Comparison of ENCODE assay signal across 21 cellular contexts in the genomic region with DNA sequence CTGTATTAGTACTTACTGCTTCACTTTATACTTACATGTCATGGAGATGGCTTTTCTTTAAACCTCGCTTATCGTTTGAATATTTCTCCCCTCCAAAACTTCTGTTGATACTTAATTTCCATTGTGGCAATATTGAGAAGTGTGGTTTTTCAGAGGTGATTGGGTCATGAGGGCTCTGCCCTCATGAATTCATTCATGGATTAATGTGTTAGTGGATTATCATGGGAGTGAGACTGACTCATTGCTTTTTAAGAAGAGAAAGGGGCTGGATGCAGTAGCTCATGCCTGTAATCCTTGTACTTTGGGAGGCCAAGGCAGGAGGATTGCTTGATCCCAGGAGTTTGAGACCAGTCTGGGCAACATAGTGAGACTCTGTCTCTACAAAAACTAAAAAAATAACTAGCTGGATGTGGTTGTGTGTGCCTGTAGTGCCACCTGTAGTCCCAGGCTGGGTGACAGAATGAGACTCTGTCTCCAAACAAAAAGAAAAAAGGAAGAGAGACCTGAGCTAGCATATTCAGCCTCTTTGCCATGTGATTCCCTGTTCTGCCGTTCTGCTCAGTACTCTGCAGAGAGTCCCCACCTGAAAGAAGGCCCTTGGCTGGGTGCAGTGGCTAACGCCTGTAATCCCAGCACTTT. TPM values are rescaled to one million over a fixed set of nuclear protein-coding genes. Genes with fewer than 3 reads are reported as not detected.
DNase-seq lines count a peak whose midpoint lies in the region; FAIRE-seq and TF ChIP-seq lines count a peak whose summit lies in the region.
"Had no signal": no experiment of that assay in that cellular context is flagged by ENCODE, and none has a peak within 500 bp of the region (broad histone marks: within the 10 kb centered on the region; RNA-seq: fewer than 3 reads in every experiment).

No MANE protein-coding gene starts in this region.

- H3K9ac ChIP-seq in MM.1S (ENCODE audit: low read length) (no peak overlapping the region), H1 (replicated peaks in 1 of 4; ENCODE audit: extremely low read depth in 1 of 4, low read depth in 3 of 4, low read length in 3 of 4) (no peak overlapping the region)

- H3K27me3 Mint-ChIP-seq in activated naive CD4-positive, alpha-beta T cell treated with anti-CD3 and anti-CD28 coated beads, Interleukin-2, amount 50 U/mL, for 24 hours: no peaks in the 10 kb centered on the region
- no peaks in the 10 kb centered on the region for H3K27me3 Mint-ChIP-seq in activated naive CD4-positive, alpha-beta T cell treated with anti-CD3 and anti-CD28 coated beads for 36 hours (ENCODE audit: low read depth)
- no peaks in the 10 kb centered on the region for H3K27me3 Mint-ChIP-seq in stimulated activated naive CD8-positive, alpha-beta T cell treated with anti-CD3 and anti-CD28 coated beads, Interleukin-15, Interleukin-2, amounts not matched to agents 100 ng/mL and 50 ng/mL, for 24 hours

- H3K56ac ChIP-seq in H1 (replicated peaks; ENCODE audit: insufficient read length, low read depth, low read length): no peak overlapping the region

- WGBS in H1 (ENCODE audit: extremely low coverage in 1 of 2, insufficient coverage in 1 of 2, insufficient read length in 1 of 2, insufficient replicate concordance in 2 of 2, low coverage in 1 of 2, low lambda C conversion rate in 2 of 2, missing lambda C conversion rate in 1 of 2), 2 experiments: 83% methylated on average over 4 of the region's 4 CpGs; no CpG with 5 or more reads in 1 of the 2 experiments

- 0 out of 2 replicates have a peak, but pooled peaks cover 8% of the 10 kb centered on the region for H3K4me1 ChIP-seq in MM.1S (ENCODE audit: low read length)
- H3K4me1 ChIP-seq in H1 (replicated peaks in 1 of 4; ENCODE audit: control insufficient read depth in 3 of 4, insufficient read depth in 4 of 4, low read length in 3 of 4): no peaks in the 10 kb centered on the region
- H3K4me1 ChIP-seq: adrenal gland had no signal

- no peaks in the 10 kb centered on the region for H3K36me3 ChIP-seq in MM.1S (replicated peaks; ENCODE audit: insufficient read depth, low read length)
- H3K36me3 ChIP-seq in H1 (ENCODE audit: control insufficient read depth in 2 of 4, insufficient read depth in 4 of 4, low read length in 3 of 4): no peaks in the 10 kb centered on the region
- H3K36me3 ChIP-seq: adrenal gland, neutrophil had no signal

- H3K9me3 Mint-ChIP-seq in activated naive CD4-positive, alpha-beta T cell treated with anti-CD3 and anti-CD28 coated beads, Interleukin-2, amount 50 U/mL, for 24 hours: peaks cover 7% of the 10 kb centered on the region
- H3K9me3 Mint-ChIP-seq in activated naive CD4-positive, alpha-beta T cell treated with anti-CD3 and anti-CD28 coated beads for 36 hours: peaks cover 7% of the 10 kb centered on the region
- peaks cover 6% of the 10 kb centered on the region for H3K9me3 Mint-ChIP-seq in stimulated activated naive CD8-positive, alpha-beta T cell treated with anti-CD3 and anti-CD28 coated beads, Interleukin-15, Interleukin-2, amounts not matched to agents 100 ng/mL and 50 ng/mL, for 24 hours

- no peaks in the 10 kb centered on the region for H3F3A ChIP-seq in MM.1S (ENCODE audit: insufficient read depth, low read length)

- H2BK15ac ChIP-seq in H1 (ENCODE audit: low read length): no peak overlapping the region

- H3K36me3 Mint-ChIP-seq in activated naive CD4-positive, alpha-beta T cell treated with anti-CD3 and anti-CD28 coated beads, Interleukin-2, amount 50 U/mL, for 24 hours: peaks cover 7% of the 10 kb centered on the region
- no peaks in the 10 kb centered on the region for H3K36me3 Mint-ChIP-seq in activated naive CD4-positive, alpha-beta T cell treated with anti-CD3 and anti-CD28 coated beads for 36 hours (ENCODE audit: low read depth)
- H3K36me3 Mint-ChIP-seq in stimulated activated naive CD8-positive, alpha-beta T cell treated with anti-CD3 and anti-CD28 coated beads, Interleukin-15, Interleukin-2, amounts not matched to agents 100 ng/mL and 50 ng/mL, for 24 hours (ENCODE audit: low read depth): peaks cover 12% of the 10 kb centered on the region

- H3K4me2 ChIP-seq in MM.1S (ENCODE audit: low read depth, low read length) (no peak overlapping the region), H1 (ENCODE audit: insufficient read depth in 1 of 2, low read depth in 2 of 2, low read length in 2 of 2) (no peak overlapping the region)

- no peak overlapping the region for H2BK20ac ChIP-seq in H1 (ENCODE audit: low read length)

- peaks cover 38% of the 10 kb centered on the region for H3K4me1 Mint-ChIP-seq in activated naive CD4-positive, alpha-beta T cell treated with anti-CD3 and anti-CD28 coated beads, Interleukin-2, amount 50 U/mL, for 24 hours
- H3K4me1 Mint-ChIP-seq in activated naive CD4-positive, alpha-beta T cell treated with anti-CD3 and anti-CD28 coated beads for 36 hours (ENCODE audit: low read depth): peaks cover 29% of the 10 kb centered on the region
- peaks cover 33% of the 10 kb centered on the region for H3K4me1 Mint-ChIP-seq in stimulated activated naive CD8-positive, alpha-beta T cell treated with anti-CD3 and anti-CD28 coated beads, Interleukin-15, Interleukin-2, amounts not matched to agents 100 ng/mL and 50 ng/mL, for 24 hours (ENCODE audit: low read depth)

- peak; percentile 47 to 55 for TF ChIP-seq RAD21 in H1 (IDR thresholded peaks at IDR 0.05 in 1 of 2, conservative IDR thresholded peaks at IDR 0.05 in 1 of 2; ENCODE audit: low read depth in 2 of 2, low read length in 2 of 2)

- no peak for DNase-seq in activated naive CD4-positive, alpha-beta T cell treated with anti-CD3 and anti-CD28 coated beads for 36 hours
- DNase-seq in MM.1S (no peak), H1 (ENCODE audit: low read depth in 1 of 2, low spot score in 2 of 2) (no peak), NCI-H2171 (lab: John Stamatoyannopoulos, UW) (no peak), DMS 273 (lab: John Stamatoyannopoulos, UW; ENCODE audit: unreplicated experiment) (no peak), G401 (ENCODE audit: low spot score) (no peak)
- DNase-seq: activated CD4-positive, alpha-beta T cell treated with anti-CD3 and anti-CD28 coated beads, Interleukin-2, amount 50 U/mL, for 48 hours; adrenal gland; dermis blood vessel endothelial cell; midbrain; NCI-H1417 treated with DMSO at 0.1 percent for 48 hours; SW 1271; trophoblast cell had no signal

- CTCF ChIA-PET in activated naive CD4-positive, alpha-beta T cell treated with anti-CD3 and anti-CD28 coated beads for 36 hours (lab: Charles Lee): no interaction called here
- CTCF ChIA-PET in H1 (lab: Charles Lee; ENCODE audit: partially characterized antibody): interaction anchor here (0.7 to 1.6 kb wide), 5 partner anchors 10 to 210 kb away, joined by 3 to 4 read pairs (median 3); no protein-coding TSS in a partner anchor

- H3K79me2 ChIP-seq in MM.1S (ENCODE audit: low read length) (peaks cover 64% of the 10 kb centered on the region), H1 (ENCODE audit: control insufficient read depth in 1 of 2, insufficient read depth in 2 of 2, low read length in 2 of 2) (no peaks in the 10 kb centered on the region; a peak in 1 of 4 replicates)

- H3K23me2 ChIP-seq in H1 (ENCODE audit: low read depth, low read length): no peaks in the 10 kb centered on the region

- no peaks in the 10 kb centered on the region for H3K79me1 ChIP-seq in H1 (ENCODE audit: low read depth, low read length)

- H3K23ac ChIP-seq in H1 (ENCODE audit: insufficient read length): no peak overlapping the region

- H4K8ac ChIP-seq in H1 (ENCODE audit: extremely low read depth, insufficient read depth, low read length): no peak overlapping the region

- TF ChIP-seq CTCF in MM.1S (IDR thresholded peaks at IDR 0.05; ENCODE audit: low read length) (peak; percentile 24; the same call in 1 of the 2 replicates), H1 (IDR thresholded peaks at IDR 0.05; ENCODE audit: control extremely low read depth in 1 of 3, insufficient read depth in 1 of 3, low read depth in 1 of 3, low read length in 3 of 3) (peak in 1 of 3 experiments; percentile 20; a peak in 1 of 4 replicates)

- no peak overlapping the region for H3K14ac ChIP-seq in H1 (ENCODE audit: insufficient read length)

- H3K4me3 Mint-ChIP-seq in activated naive CD4-positive, alpha-beta T cell treated with anti-CD3 and anti-CD28 coated beads, Interleukin-2, amount 50 U/mL, for 24 hours: no peak overlapping the region
- no peak overlapping the region for H3K4me3 Mint-ChIP-seq in activated naive CD4-positive, alpha-beta T cell treated with anti-CD3 and anti-CD28 coated beads for 36 hours
- H3K4me3 Mint-ChIP-seq in stimulated activated naive CD8-positive, alpha-beta T cell treated with anti-CD3 and anti-CD28 coated beads, Interleukin-15, Interleukin-2, amounts not matched to agents 100 ng/mL and 50 ng/mL, for 24 hours: no peak overlapping the region
- H3K4me3 Mint-ChIP-seq: activated T-helper 1 cell treated with anti-CD3 and anti-CD28 coated beads, Interleukin-12 subunit alpha, Interleukin-12 subunit beta, Interleukin-2, Interleukin-4 antibody, amounts not matched to agents 30 ng/mL and 10 ng/mL and 1 ng/mL, durations not matched to agents 14 hours and 24 hours and 36 hours had no signal

- intact Hi-C loops in activated naive CD4-positive, alpha-beta T cell treated with anti-CD3 and anti-CD28 coated beads for 36 hours (cut with micrococcal nuclease): no loop called here

- no peak overlapping the region for H3K18ac ChIP-seq in H1 (ENCODE audit: extremely low read depth, low read length)

- H3K9me3 ChIP-seq in MM.1S (replicated peaks; ENCODE audit: insufficient read depth, low read length) (no peaks in the 10 kb centered on the region), H1 (ENCODE audit: insufficient read depth in 2 of 2, low read depth in 1 of 2, low read length in 1 of 2) (peaks cover 3 to 4% of the 10 kb centered on the region in 2 experiments; a peak in 1 of 4 replicates)
- H3K9me3 ChIP-seq: neutrophil had no signal

- H3K4ac ChIP-seq in H1 (replicated peaks; ENCODE audit: insufficient read length, low read depth, low read length): no peak overlapping the region

- FAIRE-seq in H1 (lab: Jason Lieb, UNC): no peak
- FAIRE-seq: bronchial epithelial cell, frontal cortex had no signal

- POLR2A ChIA-PET in H1 (lab: Charles Lee; ENCODE audit: partially characterized antibody): interaction anchor here (0.6 to 1.4 kb wide), 3 partner anchors 11 to 809 kb away, joined by 3 to 5 read pairs (median 3); no protein-coding TSS in a partner anchor

- no peak for TF ChIP-seq POLR2A in H1 (IDR thresholded peaks at IDR 0.05; ENCODE audit: control extremely low read depth in 1 of 2, low read depth in 2 of 2, low read length in 2 of 2)

- H4K20me1 ChIP-seq in MM.1S (ENCODE audit: insufficient read depth, low read length) (no peaks in the 10 kb centered on the region), H1 (replicated peaks in 1 of 2; ENCODE audit: control insufficient read depth in 1 of 2, insufficient read depth in 2 of 2, low read length in 2 of 2) (no peaks in the 10 kb centered on the region)

- H3K27ac ChIP-seq in MM.1S (ENCODE audit: low read length) (no peak overlapping the region), H1 (ENCODE audit: low read depth, low read length) (no peak overlapping the region)
- H3K27ac ChIP-seq: adrenal gland, epithelial cell of prostate, neutrophil, RWPE1 had no signal

- H3K4me3 ChIP-seq in MM.1S (ENCODE audit: low read length) (no peak overlapping the region), H1 (ENCODE audit: extremely low read depth in 1 of 4, insufficient read depth in 2 of 4, low read depth in 3 of 4, low read length in 4 of 4) (no peak overlapping the region)
- H3K4me3 ChIP-seq: adrenal gland had no signal

- H3K27ac Mint-ChIP-seq in activated naive CD4-positive, alpha-beta T cell treated with anti-CD3 and anti-CD28 coated beads, Interleukin-2, amount 50 U/mL, for 24 hours: peak overlapping the region; percentile 21
- H3K27ac Mint-ChIP-seq in activated naive CD4-positive, alpha-beta T cell treated with anti-CD3 and anti-CD28 coated beads for 36 hours: no peak overlapping the region
- peak overlapping the region; percentile 36 for H3K27ac Mint-ChIP-seq in stimulated activated naive CD8-positive, alpha-beta T cell treated with anti-CD3 and anti-CD28 coated beads, Interleukin-15, Interleukin-2, amounts not matched to agents 100 ng/mL and 50 ng/mL, for 24 hours
- H3K27ac Mint-ChIP-seq: activated T-helper 1 cell treated with anti-CD3 and anti-CD28 coated beads, Interleukin-12 subunit alpha, Interleukin-12 subunit beta, Interleukin-2, Interleukin-4 antibody, amounts not matched to agents 30 ng/mL and 10 ng/mL and 1 ng/mL, durations not matched to agents 14 hours and 24 hours and 36 hours had no signal

- H3K27me3 ChIP-seq in MM.1S (replicated peaks; ENCODE audit: insufficient read depth, low read length) (no peaks in the 10 kb centered on the region), H1 (replicated peaks in 1 of 4; ENCODE audit: control insufficient read depth in 3 of 4, extremely low read depth in 1 of 4, insufficient read depth in 3 of 4, low read length in 3 of 4) (no peaks in the 10 kb centered on the region)
- H3K27me3 ChIP-seq: adrenal gland, neutrophil had no signal

- H2AFZ ChIP-seq in MM.1S (ENCODE audit: low read length) (no peak overlapping the region), H1 (ENCODE audit: low read length) (no peak overlapping the region)

- H3K9me2 ChIP-seq in MM.1S (replicated peaks; ENCODE audit: insufficient read depth, low read length): no peaks in the 10 kb centered on the region

- no peak overlapping the region for H2BK5ac ChIP-seq in H1 (ENCODE audit: low read depth, low read length)

- no peak overlapping the region for H2AK5ac ChIP-seq in H1 (ENCODE audit: low read depth, low read length)

- no peak overlapping the region for H4K91ac ChIP-seq in H1 (replicated peaks; ENCODE audit: insufficient read length, low read length)

- H2BK12ac ChIP-seq in H1 (ENCODE audit: low read depth, low read length): no peak overlapping the region

- no peak for TF ChIP-seq EP300 in H1 (IDR thresholded peaks at IDR 0.05; ENCODE audit: borderline replicate concordance in 1 of 2, low read depth in 2 of 2, low read length in 2 of 2)

- no peak overlapping the region for H2BK120ac ChIP-seq in H1 (replicated peaks; ENCODE audit: low read depth, low read length)

- no peak overlapping the region for H4K5ac ChIP-seq in H1 (ENCODE audit: insufficient read length, low read depth, low read length)

- in situ Hi-C loops in G401 (cut with HindIII; ENCODE audit: low sequenced_read_pairs): no loop called here

RNA-seq across cellular contexts. Expression of a gene that starts 30.2 kb away (rescaled TPM):
- 10 to 100 TPM; 16.6 TPM for total RNA-seq in activated naive CD4-positive, alpha-beta T cell treated with anti-CD3 and anti-CD28 coated beads for 36 hours
- total RNA-seq in H1 (2021; fragmentation: NEBNext Ultra II Directional; extraction: Animal tissue kit (Norgen Biotek cat#: 25700)): 156 and 166 TPM in 2 replicates
- 20.8 and 33.3 TPM in 2 replicates for polyA plus RNA-seq in H1 (2011; rRNA removed)
- polyA plus RNA-seq in H1 (2011; cell fraction: cytosol; rRNA removed): 44.2 TPM
- 20.3 TPM for polyA plus RNA-seq in H1 (2011; cell fraction: nucleus; rRNA removed)
- polyA plus RNA-seq in H1 (2012, experiment 1 of 2): 75.5 to 92.5 TPM (median 87.1 TPM) in 4 replicates
- 8.1 TPM for polyA plus RNA-seq in H1 (2012, experiment 2 of 2)
- 42.4 TPM for polyA plus RNA-seq in H1 (2013, experiment 1 of 2)
- polyA plus RNA-seq in H1 (2013, experiment 2 of 2): 38.9 TPM
- 142 and 144 TPM in 2 replicates for polyA minus RNA-seq in H1 (2011; rRNA and poly(A)+ RNA removed)
- polyA minus RNA-seq in H1 (2011; cell fraction: cytosol; rRNA and poly(A)+ RNA removed): 62.2 TPM
- polyA minus RNA-seq in H1 (2011; cell fraction: nucleus; rRNA and poly(A)+ RNA removed): 131 TPM
- total RNA-seq in G401 (2014; rRNA removed; shearing (Covaris generic)): 17.0 and 23.3 TPM in 2 replicates
